12 cellular contexts compared by ENCODE assay signal in genomic region chr10:18594574-18595156, GRCh38. TPM values are rescaled to one million over a fixed set of nuclear protein-coding genes. Genes with fewer than 3 reads are reported as not detected.
DNase-seq lines count a peak whose midpoint lies in the region; ATAC-seq and TF ChIP-seq lines count a peak whose summit lies in the region.
"Had no signal": no experiment of that assay in that cellular context is flagged by ENCODE, and none has a peak within 500 bp of the region (broad histone marks: within the 10 kb centered on the region; RNA-seq: fewer than 3 reads in every experiment).

No MANE protein-coding gene starts in this region.

- in situ Hi-C loops in GM13977 (cut with MboI; ENCODE audit: low pct_unique_long_range_greater_than_20kb, low sequenced_read_pairs, unreplicated experiment) = loop anchor here (10.0 kb wide), 1 partner anchor 60 kb away; no protein-coding TSS in a partner anchor

- H3K36me3 Mint-ChIP-seq in stimulated activated memory B cell treated with anti-CD40 and anti-IgM and Interleukin-4, amounts not matched to agents 10 μg/mL and 1 μg/mL and 100 μg/mL, for 72 hours = peaks cover 57% of the 10 kb centered on the region

- H3K4me1 Mint-ChIP-seq in stimulated activated memory B cell treated with anti-CD40 and anti-IgM and Interleukin-4, amounts not matched to agents 10 μg/mL and 1 μg/mL and 100 μg/mL, for 72 hours = no peaks in the 10 kb centered on the region

- H3K4me3 Mint-ChIP-seq in stimulated activated memory B cell treated with anti-CD40 and anti-IgM and Interleukin-4, amounts not matched to agents 10 μg/mL and 1 μg/mL and 100 μg/mL, for 72 hours = no peak overlapping the region
- H3K4me3 Mint-ChIP-seq: dendritic cell treated with granulocyte-macrophage colony-stimulating factor and Interleukin-4, amounts not matched to agents 40 ng/mL and 50 ng/mL, for 4 days had no signal

- ATAC-seq in sciatic nerve = no peak
- no peak for ATAC-seq in stimulated activated memory B cell treated with anti-CD40 and anti-IgM and Interleukin-4, amounts not matched to agents 10 μg/mL and 1 μg/mL and 100 μg/mL, for 72 hours

- TF ChIP-seq CTCF in AG09319 (IDR thresholded peaks at IDR 0.05; ENCODE audit: low read depth, low read length) (peak; percentile 11), GM13977 (IDR thresholded peaks at IDR 0.05; ENCODE audit: extremely low read depth, insufficient read depth, missing control alignments) (peak; percentile 34), foreskin fibroblast (IDR thresholded peaks at IDR 0.05; ENCODE audit: low read depth, low read length) (peak; percentile 20)

- H3K4me3 ChIP-seq in foreskin fibroblast (ENCODE audit: low read depth in 1 of 2, low read length in 2 of 2) = no peak overlapping the region
- H3K4me3 ChIP-seq: lung, Peyer's patch, testis had no signal

- peaks cover 6% of the 10 kb centered on the region for H3K9me3 Mint-ChIP-seq in stimulated activated memory B cell treated with anti-CD40 and anti-IgM and Interleukin-4, amounts not matched to agents 10 μg/mL and 1 μg/mL and 100 μg/mL, for 72 hours

- intact Hi-C loops in sciatic nerve (cut with DNase I) = no loop called here

- no peak for DNase-seq in AG09319 (ENCODE audit: extremely low read depth, low read depth)
- no peak for DNase-seq in GM13977 (ENCODE audit: low spot score)
- peak; percentile 59 for DNase-seq in OCI-M1 (lab: John Stamatoyannopoulos, UW)
- peak in 1 of 2 donors; percentile 8 for DNase-seq in foreskin fibroblast
- DNase-seq in sciatic nerve (ENCODE audit: low spot score) = no peak
- DNase-seq in hypothalamus (lab: John Stamatoyannopoulos, UW) = no peak
- DNase-seq in NCI-H2171 (lab: John Stamatoyannopoulos, UW) = no peak
- DNase-seq: testis had no signal

- no peak overlapping the region for H3K27ac Mint-ChIP-seq in stimulated activated memory B cell treated with anti-CD40 and anti-IgM and Interleukin-4, amounts not matched to agents 10 μg/mL and 1 μg/mL and 100 μg/mL, for 72 hours
- H3K27ac Mint-ChIP-seq: dendritic cell treated with granulocyte-macrophage colony-stimulating factor and Interleukin-4, amounts not matched to agents 40 ng/mL and 50 ng/mL, for 4 days had no signal

- no peaks in the 10 kb centered on the region for H3K27me3 Mint-ChIP-seq in stimulated activated memory B cell treated with anti-CD40 and anti-IgM and Interleukin-4, amounts not matched to agents 10 μg/mL and 1 μg/mL and 100 μg/mL, for 72 hours
- H3K27me3 Mint-ChIP-seq: dendritic cell treated with granulocyte-macrophage colony-stimulating factor and Interleukin-4, amounts not matched to agents 40 ng/mL and 50 ng/mL, for 4 days had no signal

RNA-seq across cellular contexts. Expression of gene NSUN6, which starts 56.7 kb away (rescaled TPM):
- total RNA-seq in sciatic nerve = 20.9 TPM
